26 cellular contexts compared by ENCODE assay signal in genomic region chr5:36232533-36232932, GRCh38.
"Had no signal": no experiment of that assay in that cellular context is flagged by ENCODE, and none has a peak within 500 bp of the region (broad histone marks: within the 10 kb centered on the region; RNA-seq: fewer than 3 reads in every experiment).

No MANE protein-coding gene starts in this region.

- DNase-seq: colonic mucosa; cortex of kidney; effector CD8-positive, alpha-beta T cell; effector memory CD8-positive, alpha-beta T cell; endodermal cell; erythroblast; esophagus squamous epithelium; foreskin fibroblast; foreskin melanocyte; gastrocnemius medialis; glutamatergic neuron; head of caudate nucleus; heart right ventricle; hippocampal formation; left cardiac atrium; left lung; left ventricle myocardium superior; lower lobe of right lung; mesenchymal stem cell; midbrain; naive thymus-derived CD4-positive, alpha-beta T cell had no signal

- H3K4me3 Mint-ChIP-seq: dendritic cell treated with granulocyte-macrophage colony-stimulating factor and Interleukin-4, amounts not matched to agents 40 ng/mL and 50 ng/mL, for 4 days; effector memory CD8-positive, alpha-beta T cell; endodermal cell; naive thymus-derived CD4-positive, alpha-beta T cell had no signal

- H3K9me3 Mint-ChIP-seq: dendritic cell treated with granulocyte-macrophage colony-stimulating factor and Interleukin-4, amounts not matched to agents 40 ng/mL and 50 ng/mL, for 4 days; effector memory CD8-positive, alpha-beta T cell; endodermal cell; naive thymus-derived CD4-positive, alpha-beta T cell had no signal

- H3K27me3 Mint-ChIP-seq: dendritic cell treated with granulocyte-macrophage colony-stimulating factor and Interleukin-4, amounts not matched to agents 40 ng/mL and 50 ng/mL, for 4 days; effector memory CD8-positive, alpha-beta T cell; naive thymus-derived CD4-positive, alpha-beta T cell had no signal

- H3K27ac ChIP-seq: colonic mucosa, epithelial cell of prostate, esophagus squamous epithelium, gastrocnemius medialis, heart right ventricle, left lung, lower lobe of right lung had no signal

- H3K4me1 ChIP-seq: colonic mucosa had no signal

- H3K36me3 Mint-ChIP-seq: naive thymus-derived CD4-positive, alpha-beta T cell had no signal

- FAIRE-seq: endometrium, islet of Langerhans, keratinocyte had no signal

- H3K4me3 ChIP-seq: colonic mucosa, esophagus squamous epithelium, gastrocnemius medialis, heart right ventricle, left lung, lower lobe of right lung had no signal

- H3K9me3 ChIP-seq: colonic mucosa, esophagus squamous epithelium, gastrocnemius medialis, heart right ventricle, left lung, lower lobe of right lung had no signal

- H3K27me3 ChIP-seq: colonic mucosa, esophagus squamous epithelium, gastrocnemius medialis, heart right ventricle, left lung had no signal

- H3K27ac Mint-ChIP-seq: dendritic cell treated with granulocyte-macrophage colony-stimulating factor and Interleukin-4, amounts not matched to agents 40 ng/mL and 50 ng/mL, for 4 days; effector memory CD8-positive, alpha-beta T cell; endodermal cell; naive thymus-derived CD4-positive, alpha-beta T cell had no signal

- H3K36me3 ChIP-seq: colonic mucosa, esophagus squamous epithelium, gastrocnemius medialis, heart right ventricle, left lung, lower lobe of right lung had no signal
